In genomic region chr2:54845094-54845493, GRCh38 we compare ENCODE assay signal across 9 cellular contexts.
"Had no signal": no experiment of that assay in that cellular context is flagged by ENCODE, and none has a peak within 500 bp of the region (broad histone marks: within the 10 kb centered on the region; RNA-seq: fewer than 3 reads in every experiment).

No MANE protein-coding gene starts in this region.

- ATAC-seq: stimulated activated naive CD8-positive, alpha-beta T cell treated with anti-CD3 and anti-CD28 coated beads, Interleukin-15, amount 100 ng/mL, for 72 hours had no signal

- DNase-seq: activated CD4-positive, alpha-beta memory T cell treated with anti-CD3 and anti-CD28 coated beads for 36 hours; activated gamma-delta T cell; activated T-cell treated with anti-CD3 and anti-CD28 coated beads, Interleukin-2, amount 50 U/mL, for 48 hours; brain microvascular endothelial cell; hippocampal formation; retina; stimulated activated CD4-positive, alpha-beta T cell treated with anti-CD3 and anti-CD28 coated beads, Interleukin-4, amount 100 ng/mL, for 1 hour; stimulated activated CD8-positive, alpha-beta memory T cell treated with anti-CD3 and anti-CD28 coated beads, Interleukin-4, amount 100 ng/mL, for 48 hours; stimulated activated naive CD8-positive, alpha-beta T cell treated with anti-CD3 and anti-CD28 coated beads, Interleukin-15, amount 100 ng/mL, for 72 hours had no signal
